Comparison of ENCODE assay signal across 9 cellular contexts in the genomic region with DNA sequence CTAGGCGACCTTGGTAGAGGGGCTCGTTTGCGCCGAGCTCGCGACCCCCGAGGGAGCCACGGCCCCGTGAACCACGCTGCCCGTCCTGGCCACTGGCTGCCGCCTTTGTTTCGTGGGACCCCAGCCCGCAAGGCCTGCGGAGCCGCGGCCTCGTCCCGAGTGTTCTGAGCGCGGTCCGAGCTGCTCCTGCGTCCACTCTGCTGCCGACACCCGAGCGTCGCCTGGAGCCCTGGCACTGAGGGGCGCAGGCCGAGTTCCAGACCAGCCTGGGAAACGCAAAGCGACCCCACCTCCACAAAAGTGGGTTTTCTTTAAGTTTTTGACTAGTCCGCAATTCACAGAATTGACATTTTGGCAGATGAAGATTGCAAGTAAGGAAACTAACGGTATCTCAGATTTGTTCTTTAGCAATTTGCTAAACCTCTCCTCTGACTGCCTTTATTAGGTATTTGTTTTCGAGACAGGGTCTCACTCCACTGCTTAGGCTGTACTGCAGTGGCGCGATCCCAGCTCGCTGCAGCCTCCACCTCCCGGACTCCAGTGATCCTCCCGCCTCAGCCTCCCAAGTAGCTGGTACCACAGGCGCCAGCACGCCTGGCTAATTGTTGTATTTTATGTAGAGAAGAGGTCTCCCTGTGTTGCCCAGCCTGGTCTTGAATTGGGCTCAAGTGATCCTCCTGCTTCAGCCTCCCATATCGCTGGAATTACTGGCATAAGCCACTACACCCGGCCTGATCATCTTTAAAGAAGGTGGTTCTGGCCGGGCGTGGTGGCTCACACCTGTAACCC. TPM values are rescaled to one million over a fixed set of nuclear protein-coding genes. Genes with fewer than 3 reads are reported as not detected.
DNase-seq lines count a peak whose midpoint lies in the region; ATAC-seq, FAIRE-seq and TF ChIP-seq lines count a peak whose summit lies in the region.
"Had no signal": no experiment of that assay in that cellular context is flagged by ENCODE, and none has a peak within 500 bp of the region (broad histone marks: within the 10 kb centered on the region; RNA-seq: fewer than 3 reads in every experiment).

No MANE protein-coding gene starts in this region.

- H3K4me1 ChIP-seq in GM23338 (ENCODE audit: insufficient read depth) (peaks cover 9% of the 10 kb centered on the region; the same call in 1 of the 2 replicates), right atrium auricular region (peaks cover 0 to 42% of the 10 kb centered on the region in 2 donors), small intestine (ENCODE audit: control insufficient read depth in 2 of 2, insufficient read depth in 1 of 2, low read depth in 1 of 2, low read length in 1 of 2) (peaks cover 3 to 7% of the 10 kb centered on the region in 2 donors)

- 42 to 59% (median 57%) methylated on average over 43 to 45 of the region's 45 CpGs for WGBS in small intestine, 3 donors

- H3K4me3 Mint-ChIP-seq in GM23338 = peak overlapping the region; percentile 97
- peak overlapping the region; percentile 93 for H3K4me3 Mint-ChIP-seq in WTC11

- CTCF ChIA-PET in WTC11 (lab: Charles Lee) = interaction anchor here (1.0 kb wide), 1 partner anchor 60 kb away, joined by 3 read pairs; no protein-coding TSS in a partner anchor

- H2AFZ ChIP-seq in GM23338 = peak overlapping the region; percentile 59; the same call in 1 of the 2 replicates

- H3K9me3 Mint-ChIP-seq in GM23338 (no peaks in the 10 kb centered on the region; the same call in 2 of the 3 replicates), WTC11 (no peaks in the 10 kb centered on the region)

- peak overlapping the region; percentile 97 for H3K4me3 ChIP-seq in GM23338
- peak overlapping the region; percentile 79 to 95 for H3K4me3 ChIP-seq in right atrium auricular region
- H3K4me3 ChIP-seq in small intestine (ENCODE audit: low read depth in 1 of 2, low read length in 2 of 2) = peak overlapping the region; percentile 34 to 65

- H3K9me2 ChIP-seq in GM23338 (ENCODE audit: insufficient read depth) = no peaks in the 10 kb centered on the region

- H3K4me2 ChIP-seq in GM23338 = peak overlapping the region; percentile 88

- no peak for FAIRE-seq in small intestine (lab: Jason Lieb, UNC)
- FAIRE-seq: islet of Langerhans had no signal

- H3K9me3 ChIP-seq in right atrium auricular region (no peaks in the 10 kb centered on the region), small intestine (ENCODE audit: control insufficient read depth, low read depth) (no peaks in the 10 kb centered on the region)

- H3K79me2 ChIP-seq in GM23338 (replicated peaks; ENCODE audit: insufficient read depth) = peaks cover 11% of the 10 kb centered on the region

- POLR2A ChIA-PET in WTC11 (lab: Charles Lee) = no interaction called here

- H3K27me3 ChIP-seq in GM23338 (ENCODE audit: insufficient read depth) (peaks cover 11% of the 10 kb centered on the region; the same call in 1 of the 2 replicates), right atrium auricular region (no peaks in the 10 kb centered on the region), small intestine (ENCODE audit: control insufficient read depth in 2 of 2, insufficient read depth in 2 of 2, low read length in 2 of 2) (no peaks in the 10 kb centered on the region)

- H3K36me3 ChIP-seq in GM23338 (ENCODE audit: insufficient read depth) (no peaks in the 10 kb centered on the region), right atrium auricular region (peaks cover 18% of the 10 kb centered on the region), small intestine (ENCODE audit: control insufficient read depth in 2 of 2, insufficient read depth in 2 of 2, low read length in 2 of 2) (peaks cover 0 to 3% of the 10 kb centered on the region in 2 donors)

- H3K4me1 Mint-ChIP-seq in GM23338 (peaks cover 13% of the 10 kb centered on the region), WTC11 (peaks cover 12% of the 10 kb centered on the region)

- H3K27me3 Mint-ChIP-seq in GM23338 (ENCODE audit: insufficient read depth, low read depth, poor library complexity) (peaks cover 11% of the 10 kb centered on the region), WTC11 (ENCODE audit: low read depth) (no peaks in the 10 kb centered on the region; the same call in 1 of the 2 replicates)

- H3F3A ChIP-seq in GM23338 (replicated peaks; ENCODE audit: low read depth) = peaks cover 19% of the 10 kb centered on the region

- H3K27ac Mint-ChIP-seq in GM23338 (no peak overlapping the region), WTC11 (no peak overlapping the region)

- TF ChIP-seq CTCF in GM23338 (conservative IDR thresholded peaks at IDR 0.05; ENCODE audit: low read depth in 2 of 2) (no peak), WTC11 (IDR thresholded peaks at IDR 0.05) (no peak), right atrium auricular region (IDR thresholded peaks at IDR 0.05) (no peak)

- H3K36me3 Mint-ChIP-seq in GM23338 (ENCODE audit: low read depth) = peaks cover 12% of the 10 kb centered on the region
- peaks cover 11% of the 10 kb centered on the region; the same call in 1 of the 2 replicates for H3K36me3 Mint-ChIP-seq in WTC11

- no peak overlapping the region for H3K27ac ChIP-seq in GM23338 (ENCODE audit: low read depth)
- peak overlapping the region; percentile 100 for H3K27ac ChIP-seq in right atrium auricular region
- peak overlapping the region; percentile 11 to 56 for H3K27ac ChIP-seq in small intestine (ENCODE audit: low read depth in 1 of 2, low read length in 1 of 2)

- peaks cover 7% of the 10 kb centered on the region; the same call in 1 of the 2 replicates for H4K20me1 ChIP-seq in GM23338 (replicated peaks; ENCODE audit: insufficient read depth)

- DNase-seq in GM23338 (ENCODE audit: low spot score) = peak; percentile 36
- no peak for DNase-seq in WTC11 (ENCODE audit: low spot score)
- no peak for DNase-seq in right atrium auricular region (ENCODE audit: low spot score)
- no peak for DNase-seq in small intestine
- DNase-seq in SW 1271 (lab: John Stamatoyannopoulos, UW) = no peak
- DNase-seq in MV-4-11 (lab: John Stamatoyannopoulos, UW) = no peak
- DNase-seq in NCI-H526 treated with DMSO at 0.1 percent for 48 hours (lab: John Stamatoyannopoulos, UW) = no peak

- peak; percentile 5 for ATAC-seq in GM23338
- ATAC-seq in WTC11 = no peak
- no peak for ATAC-seq in GM19023 (IDR thresholded peaks at IDR 0.05; ENCODE audit: unreplicated experiment)

TF ChIP-seq in GM23338, 12 proteins besides CTCF, POLR2A, EP300 and RAD21 (continues in another document):
- TF ChIP-seq POLR2AphosphoS5 (IDR thresholded peaks at IDR 0.05; ENCODE audit: low read depth) = no peak
- TF ChIP-seq STAT1 (IDR thresholded peaks at IDR 0.05; ENCODE audit: unreplicated experiment) = no peak
- no peak for TF ChIP-seq ZNF114 (CRISPR knock-in tag; IDR thresholded peaks at IDR 0.05)

TF ChIP-seq in WTC11, 78 proteins besides CTCF, POLR2A, EP300 and RAD21:
- 0 out of 2 replicates have a peak, but pooled peaks have one; percentile 34 for TF ChIP-seq GTF2I (CRISPR knock-in tag; conservative IDR thresholded peaks at IDR 0.05)
- no peak for TF ChIP-seq NR3C1 (CRISPR knock-in tag; conservative IDR thresholded peaks at IDR 0.05; ENCODE audit: low read depth)
- TF ChIP-seq ZBTB21 (CRISPR knock-in tag; IDR thresholded peaks at IDR 0.05; ENCODE audit: borderline replicate concordance) = no peak
- no peak for TF ChIP-seq ZNF423 (CRISPR knock-in tag; IDR thresholded peaks at IDR 0.05)
- TF ChIP-seq RELA (CRISPR knock-in tag; IDR thresholded peaks at IDR 0.05; ENCODE audit: borderline replicate concordance) = 0 out of 2 replicates have a peak, but pooled peaks have one; percentile 71
- TF ChIP-seq, protein P1, sequence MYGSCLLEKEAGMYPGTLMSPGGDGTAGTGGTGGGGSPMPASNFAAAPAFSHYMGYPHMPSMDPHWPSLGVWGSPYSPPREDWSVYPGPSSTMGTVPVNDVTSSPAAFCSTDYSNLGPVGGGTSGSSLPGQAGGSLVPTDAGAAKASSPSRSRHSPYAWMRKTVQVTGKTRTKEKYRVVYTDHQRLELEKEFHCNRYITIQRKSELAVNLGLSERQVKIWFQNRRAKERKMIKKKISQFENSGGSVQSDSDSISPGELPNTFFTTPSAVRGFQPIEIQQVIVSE (CRISPR knock-in tag; IDR thresholded peaks at IDR 0.05; ENCODE audit: borderline replicate concordance) = no peak
TF ChIP-seq in WTC11: peak in this region for 2.

RNA-seq across cellular contexts. Expression of a gene that starts 0.9 kb away (rescaled TPM):
- total RNA-seq in GM23338 (2014; rRNA removed; shearing (Covaris generic)) = 50.4 and 56.3 TPM in 2 replicates
- 32.3 and 33.3 TPM in 2 replicates for polyA plus RNA-seq in GM23338 (2016; fragmentation: Nextera tagmentation; extraction: Ambion mirVana)
- 59.0 to 67.5 TPM (median 60.4 TPM) in 3 replicates for total RNA-seq in WTC11 (2021)
- 100 to 1,000 TPM; 185 to 248 TPM for total RNA-seq in right atrium auricular region
- polyA plus RNA-seq in small intestine = 100 to 1,000 TPM in 2 of 3 donors, 10 to 100 TPM in 1; 81.9 to 120 (median 119) TPM

RNA-seq across cellular contexts. Expression of a gene that starts 27.5 kb away (rescaled TPM):
- total RNA-seq in GM23338 (2014; rRNA removed; shearing (Covaris generic)) = 28.7 and 37.9 TPM in 2 replicates
- polyA plus RNA-seq in GM23338 (2016; fragmentation: Nextera tagmentation; extraction: Ambion mirVana) = 46.3 and 48.7 TPM in 2 replicates
- total RNA-seq in WTC11 (2021) = 42.9 to 62.4 TPM (median 48.3 TPM) in 3 replicates
- 10 to 100 TPM; 31.7 to 48.1 TPM for total RNA-seq in right atrium auricular region
- polyA plus RNA-seq in small intestine = 100 to 1,000 TPM in 2 of 3 donors, 10 to 100 TPM in 1; 57.0 to 142 (median 128) TPM

RNA-seq across cellular contexts. Expression of a gene that starts 29.4 kb away (rescaled TPM):
- 0.54 and 0.87 TPM in 2 replicates for total RNA-seq in GM23338 (2014; rRNA removed; shearing (Covaris generic))
- 0.52 and 0.73 TPM in 2 replicates for polyA plus RNA-seq in GM23338 (2016; fragmentation: Nextera tagmentation; extraction: Ambion mirVana)
- total RNA-seq in WTC11 (2021) = 2.3 to 3.4 TPM (median 2.5 TPM) in 3 replicates
- under 1 TPM; 0.12 to 0.15 TPM for total RNA-seq in right atrium auricular region
- polyA plus RNA-seq in small intestine = 1 to 10 TPM in 1 of 3 donors, under 1 TPM in 2; 0.54 to 1.2 (median 0.89) TPM

RNA-seq across cellular contexts. Expression of a gene that starts 52.6 kb away (rescaled TPM):
- 1.3 and 1.8 TPM in 2 replicates for total RNA-seq in GM23338 (2014; rRNA removed; shearing (Covaris generic))
- polyA plus RNA-seq in GM23338 (2016; fragmentation: Nextera tagmentation; extraction: Ambion mirVana) (1.9 and 2.1 TPM in 2 replicates), small intestine (10 to 100 TPM in 2 of 3 donors, 1 to 10 TPM in 1; 4.7 to 26.4 (median 18.6) TPM)
- total RNA-seq in WTC11 (2021) (4.0 to 6.0 TPM (median 5.9 TPM) in 3 replicates), right atrium auricular region (under 1 TPM; 0.33 to 0.86 TPM)

RNA-seq across cellular contexts. Expression of a gene that starts 52.8 kb away (rescaled TPM):
- total RNA-seq in GM23338 (2014; rRNA removed; shearing (Covaris generic)) = 59.1 and 64.8 TPM in 2 replicates
- polyA plus RNA-seq in GM23338 (2016; fragmentation: Nextera tagmentation; extraction: Ambion mirVana) = 37.6 and 39.6 TPM in 2 replicates
- 30.6 to 39.7 TPM (median 32.5 TPM) in 3 replicates for total RNA-seq in WTC11 (2021)
- total RNA-seq in right atrium auricular region = 10 to 100 TPM in 1 of 2 donors, 1 to 10 TPM in 1; 8.5 to 13.0 TPM
- 100 to 1,000 TPM in 2 of 3 donors, 10 to 100 TPM in 1; 71.5 to 174 (median 169) TPM for polyA plus RNA-seq in small intestine
